19 cellular contexts compared by ENCODE assay signal in the genomic region with DNA sequence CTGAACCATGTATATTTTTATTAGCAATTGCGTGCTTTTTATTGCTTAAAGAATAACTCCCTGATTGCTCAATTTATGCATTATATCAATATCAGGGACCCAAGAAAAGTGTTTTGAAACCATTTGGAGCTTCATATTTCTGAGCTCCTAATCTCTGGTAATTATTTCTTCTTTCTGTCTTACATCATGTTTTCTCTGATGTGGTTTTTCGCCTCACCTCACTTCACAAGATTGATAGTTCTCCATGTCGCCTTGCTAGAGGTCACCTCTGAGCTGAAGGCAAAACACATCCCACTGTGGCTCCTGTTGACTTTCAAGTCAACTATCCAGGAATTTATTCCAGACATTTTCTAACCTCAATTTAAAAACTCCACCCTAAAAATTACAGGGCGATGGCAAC.
"Had no signal": no experiment of that assay in that cellular context is flagged by ENCODE, and none has a peak within 500 bp of the region (broad histone marks: within the 10 kb centered on the region; RNA-seq: fewer than 3 reads in every experiment).

No MANE protein-coding gene starts in this region.

- H3K27me3 Mint-ChIP-seq: memory B cell had no signal

- H3K27ac Mint-ChIP-seq: memory B cell, mesothelial cell of epicardium, natural killer cell had no signal

- H3K4me1 Mint-ChIP-seq: memory B cell, mesothelial cell of epicardium, natural killer cell, neural crest cell had no signal

- H3K4me3 Mint-ChIP-seq: memory B cell, mesothelial cell of epicardium, natural killer cell, neural crest cell had no signal

- ATAC-seq: esophagus mucosa, gastrocnemius medialis, lower lobe of right lung, natural killer cell, right cardiac atrium had no signal

- DNase-seq: cortex of kidney; dorsolateral prefrontal cortex; effector CD8-positive, alpha-beta T cell; gastrocnemius medialis; glutamatergic neuron; islet precursor cell; left ventricle myocardium inferior; lower lobe of right lung; natural killer cell; posterior cingulate gyrus; right cardiac atrium; small intestine; stimulated activated CD4-positive, alpha-beta T cell treated with anti-CD3 and anti-CD28 coated beads, Interleukin-12 subunit alpha, Interleukin-12 subunit beta, amount 100 ng/mL, for 4 hours; stimulated activated naive CD4-positive, alpha-beta T cell treated with Interleukin-2 at 50 U/mL for 16 hours; trophoblast cell had no signal

- H3K36me3 Mint-ChIP-seq: memory B cell, natural killer cell had no signal
